In the genomic region with DNA sequence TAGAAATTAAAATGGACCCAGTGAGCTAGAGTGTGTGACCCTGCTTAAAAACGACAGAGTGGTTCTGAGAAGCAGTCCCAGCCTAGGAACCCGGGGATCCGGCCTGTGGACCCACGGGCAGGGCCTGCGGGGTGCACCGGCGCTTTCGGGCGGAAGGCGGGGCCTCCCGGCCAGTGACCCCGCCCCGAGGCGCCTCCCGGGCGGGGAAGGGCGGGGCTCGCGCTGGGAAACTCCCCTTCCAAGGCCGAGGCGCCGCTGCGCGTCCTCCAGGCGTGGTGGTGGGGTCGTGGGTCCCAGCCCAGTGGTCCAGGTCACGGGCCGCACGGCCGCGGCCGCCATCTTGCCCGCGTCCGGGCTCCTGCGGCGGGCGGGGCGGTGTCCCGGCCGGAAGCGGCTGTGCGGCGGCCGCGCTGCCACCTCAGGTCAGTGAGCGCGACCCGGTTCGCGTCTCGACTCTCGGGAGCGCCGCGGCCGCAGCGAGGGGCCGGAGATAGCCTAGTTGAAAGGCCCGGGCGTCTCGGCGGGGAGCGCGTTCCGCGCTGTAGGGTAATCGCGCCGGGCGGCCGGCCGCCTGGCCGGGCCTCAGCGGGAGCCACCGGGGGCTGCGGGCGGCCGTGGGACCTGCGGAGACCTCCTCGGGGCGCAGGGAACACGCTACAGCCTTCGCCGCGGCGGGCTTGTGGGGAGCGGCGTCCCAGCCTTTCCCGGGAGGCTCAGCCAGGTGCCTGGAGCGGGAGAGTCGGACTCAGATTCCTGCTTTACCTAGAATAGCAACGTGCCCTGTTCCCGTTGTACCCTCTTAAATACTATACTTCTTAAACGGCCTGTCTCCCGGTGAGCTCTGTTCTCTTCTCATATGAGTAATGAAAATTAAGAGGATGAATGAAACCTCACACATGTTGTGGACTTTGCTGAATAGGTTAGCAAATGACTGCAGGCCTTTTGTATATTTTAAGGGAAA, we compare ENCODE assay signal across 8 cellular contexts. TPM values are rescaled to one million over a fixed set of nuclear protein-coding genes. Genes with fewer than 3 reads are reported as not detected.
A peak's percentile ranks its signal among the peaks of the same experiment; 100 is the strongest.
DNase-seq lines count a peak whose midpoint lies in the region; ATAC-seq and TF ChIP-seq lines count a peak whose summit lies in the region.

MIOS (plus strand) TSS at position 234 of the 961 bp plus-strand sequence. CDS start 5,592 bp downstream, outside the sequence.

- DNase-seq in NK-92 treated with Interleukin-12 subunit alpha and Interleukin-12 subunit beta, amount 100 ng/mL, for 24 hours (lab: John Stamatoyannopoulos, UW) = peak; percentile 67
- DNase-seq in NK-92 (lab: John Stamatoyannopoulos, UW; ENCODE audit: unreplicated experiment) (no peak), NCI-H2029 (lab: John Stamatoyannopoulos, UW) (peak; percentile 44), WERI-Rb-1 (peak; percentile 92), breast epithelium (ENCODE audit: low spot score in 2 of 2) (peak; percentile 63 to 77)

- TF ChIP-seq CTCF in WERI-Rb-1 (IDR thresholded peaks at IDR 0.05; ENCODE audit: low read depth, low read length) (no peak), breast epithelium (IDR thresholded peaks at IDR 0.05) (no peak)

- H3K27ac ChIP-seq in WERI-Rb-1 (peak within 1 kb of the TSS; percentile 89), breast epithelium (peak within 1 kb of the TSS; percentile 94 to 95), iPS-20b (ENCODE audit: low read length) (peak within 1 kb of the TSS; percentile 44), skin epidermis (peak within 1 kb of the TSS; percentile 89 to 99 (median 96))

- H3K4me1 ChIP-seq in breast epithelium (peaks cover 0 to 22% of the 10 kb centered on the region in 2 donors), iPS-20b (ENCODE audit: insufficient read depth, low read length) (peaks cover 6% of the 10 kb centered on the region)

- no peak for TF ChIP-seq POLR2A in breast epithelium (IDR thresholded peaks at IDR 0.05)

- H3K36me3 ChIP-seq in WERI-Rb-1 (peaks cover 27% of the 10 kb centered on the region), breast epithelium (no peaks in the 10 kb centered on the region), iPS-20b (ENCODE audit: insufficient read depth, low read depth, low read length) (peaks cover 37% of the 10 kb centered on the region)

- ATAC-seq in HG02852 (IDR thresholded peaks at IDR 0.05; ENCODE audit: unreplicated experiment) = peak; percentile 70

- H3K9ac ChIP-seq in iPS-20b (ENCODE audit: low read depth, low read length) = peak within 1 kb of the TSS; percentile 81

- H3K9me3 ChIP-seq in WERI-Rb-1 (ENCODE audit: severe bottlenecking) (peaks cover 6% of the 10 kb centered on the region), breast epithelium (no peaks in the 10 kb centered on the region), iPS-20b (ENCODE audit: insufficient read depth, low read depth, low read length) (peaks cover 6% of the 10 kb centered on the region; the same call in 1 of the 2 replicates)

- H3K4me3 ChIP-seq in WERI-Rb-1 (ENCODE audit: low read depth, low read length) (peak within 1 kb of the TSS; percentile 92), breast epithelium (peak within 1 kb of the TSS; percentile 69 to 87 (median 81)), iPS-20b (ENCODE audit: low read length) (peak within 1 kb of the TSS; percentile 81), skin epidermis (peak within 1 kb of the TSS; percentile 65 to 96 (median 88))

- H3K27me3 ChIP-seq in WERI-Rb-1 (ENCODE audit: insufficient read depth, low read depth, severe bottlenecking) (no peaks in the 10 kb centered on the region), breast epithelium (no peaks in the 10 kb centered on the region), iPS-20b (ENCODE audit: insufficient read depth, low read length) (no peaks in the 10 kb centered on the region)

- intact Hi-C loops in breast epithelium (cut with DNase I; ENCODE audit: low total_unique reads) = no loop called here

RNA-seq across cellular contexts. Expression of gene MIOS, which starts in this region (rescaled TPM):
- total RNA-seq in breast epithelium = 10 to 100 TPM; 35.0 to 59.9 (median 56.7) TPM

Comparison
In these comparisons a context has a peak if more than half of its experiments do, and no peak if none do; other contexts are left out.
1. H3K27ac ChIP-seq: peak in every context shown above with its lines; median percentile 96 in skin epidermis; 94 in breast epithelium; 89 in WERI-Rb-1; 44 in iPS-20b.